In the genomic region with DNA sequence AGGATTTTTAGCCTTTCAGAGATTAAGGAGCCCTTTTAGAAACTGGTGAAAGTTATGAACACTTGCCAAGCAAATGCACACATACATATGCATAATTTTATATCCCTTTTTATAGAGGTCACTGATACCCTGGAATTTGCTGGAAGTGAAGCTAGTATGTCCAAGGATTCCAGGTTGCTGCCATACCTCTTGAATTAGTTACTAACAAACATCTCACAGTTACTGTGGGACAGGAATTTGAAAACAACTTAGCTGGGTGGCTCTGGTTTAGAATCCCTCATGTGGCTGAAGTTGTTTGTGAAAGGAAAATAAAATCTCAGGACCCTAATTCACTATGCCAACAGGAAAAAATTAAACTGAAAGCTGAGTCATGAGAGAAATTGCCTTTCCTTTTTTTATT, we compare ENCODE assay signal across 1 cellular context.
TF ChIP-seq lines count a peak whose summit lies in the region.

No MANE protein-coding gene starts in this region.

TF ChIP-seq in endothelial cell of umbilical vein, 7 proteins besides CTCF, POLR2A, EP300 and RAD21 (continued from another document):
- TF ChIP-seq, protein P1, sequence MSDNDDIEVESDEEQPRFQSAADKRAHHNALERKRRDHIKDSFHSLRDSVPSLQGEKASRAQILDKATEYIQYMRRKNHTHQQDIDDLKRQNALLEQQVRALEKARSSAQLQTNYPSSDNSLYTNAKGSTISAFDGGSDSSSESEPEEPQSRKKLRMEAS (IDR thresholded peaks at IDR 0.05; ENCODE audit: insufficient read depth, insufficient read length) = no peak
TF ChIP-seq in endothelial cell of umbilical vein: peak in this region for 0.
